Comparison of ENCODE assay signal across 1 cellular context in the genomic region with DNA sequence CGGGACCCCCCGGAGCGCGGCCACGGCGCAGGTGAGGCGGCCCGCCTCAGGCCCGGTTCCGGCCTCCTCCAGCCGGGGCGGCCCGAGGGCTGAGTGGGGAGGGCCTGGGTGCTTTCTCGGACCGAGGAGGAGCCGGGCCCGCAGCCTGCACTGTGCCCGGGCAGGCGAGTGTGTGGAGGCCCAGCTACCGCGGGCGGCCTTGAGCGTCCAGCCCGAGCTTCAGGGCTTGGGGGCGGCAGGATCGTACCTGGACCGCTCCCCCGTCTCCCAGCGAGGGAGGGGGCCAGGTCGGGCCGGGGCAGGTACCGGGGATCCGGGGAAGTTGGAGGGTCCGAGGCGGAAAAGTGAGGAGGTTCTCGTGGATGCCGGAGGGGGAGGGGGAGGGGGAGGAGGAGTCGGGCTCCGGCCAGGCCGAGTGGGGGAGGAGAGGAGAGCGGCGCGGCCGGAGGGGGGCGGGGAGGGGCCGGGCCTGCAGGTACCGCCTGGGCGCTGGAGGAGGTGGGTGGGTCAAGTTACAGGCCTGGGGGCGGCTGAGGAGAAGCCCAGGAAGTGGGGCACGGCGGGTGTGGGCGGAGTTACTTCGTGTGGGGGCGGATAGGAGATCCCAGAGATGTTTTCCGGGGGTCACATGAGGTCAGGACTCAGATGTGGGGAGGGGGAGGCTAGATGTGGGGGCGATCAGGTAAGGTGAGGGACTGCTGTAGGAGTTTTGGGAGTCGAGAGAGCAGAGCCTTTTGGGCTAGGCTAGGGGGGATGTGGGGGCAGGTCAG.
TF ChIP-seq lines count a peak whose summit lies in the region.

No MANE protein-coding gene starts in this region.

TF ChIP-seq in K562, 482 proteins besides CTCF, POLR2A, EP300 and RAD21 (continued from another document and continues in another):
- TF ChIP-seq RERE (CRISPR knock-in tag; IDR thresholded peaks at IDR 0.05; ENCODE audit: borderline replicate concordance) = 0 out of 2 replicates have a peak, but pooled peaks have one; percentile 28
- no peak for TF ChIP-seq RBM25 (IDR thresholded peaks at IDR 0.05; ENCODE audit: low read depth, low read length, severe bottlenecking)
- TF ChIP-seq SMAD4 (CRISPR knock-in tag; conservative IDR thresholded peaks at IDR 0.05) = no peak
- no peak for TF ChIP-seq ZZZ3 (IDR thresholded peaks at IDR 0.05)
- TF ChIP-seq NCOA6 (IDR thresholded peaks at IDR 0.05) = no peak; the same call in 1 of the 2 replicates
- no peak for TF ChIP-seq ZKSCAN8 (CRISPR knock-in tag; IDR thresholded peaks at IDR 0.05)
- no peak for TF ChIP-seq CBFA2T2 (conservative IDR thresholded peaks at IDR 0.05)
- TF ChIP-seq JUN (IDR thresholded peaks at IDR 0.05; ENCODE audit: borderline replicate concordance, low read depth, low read length) = no peak
- no peak for TF ChIP-seq JUN (CRISPR knock-in tag; IDR thresholded peaks at IDR 0.05; ENCODE audit: borderline replicate concordance)
- TF ChIP-seq PURB (CRISPR knock-in tag; IDR thresholded peaks at IDR 0.05; ENCODE audit: low read depth) = no peak
- TF ChIP-seq TARDBP (IDR thresholded peaks at IDR 0.05) = no peak
- TF ChIP-seq POLR2B (IDR thresholded peaks at IDR 0.05; ENCODE audit: low read depth, partially characterized antibody) = no peak
- TF ChIP-seq, protein P1, sequence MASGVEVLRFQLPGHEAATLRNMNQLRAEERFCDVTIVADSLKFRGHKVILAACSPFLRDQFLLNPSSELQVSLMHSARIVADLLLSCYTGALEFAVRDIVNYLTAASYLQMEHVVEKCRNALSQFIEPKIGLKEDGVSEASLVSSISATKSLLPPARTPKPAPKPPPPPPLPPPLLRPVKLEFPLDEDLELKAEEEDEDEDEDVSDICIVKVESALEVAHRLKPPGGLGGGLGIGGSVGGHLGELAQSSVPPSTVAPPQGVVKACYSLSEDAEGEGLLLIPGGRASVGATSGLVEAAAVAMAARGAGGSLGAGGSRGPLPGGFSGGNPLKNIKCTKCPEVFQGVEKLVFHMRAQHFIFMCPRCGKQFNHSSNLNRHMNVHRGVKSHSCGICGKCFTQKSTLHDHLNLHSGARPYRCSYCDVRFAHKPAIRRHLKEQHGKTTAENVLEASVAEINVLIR (CRISPR knock-in tag; IDR thresholded peaks at IDR 0.05) = no peak
- TF ChIP-seq ZNF695 (CRISPR knock-in tag; IDR thresholded peaks at IDR 0.05) = no peak
- TF ChIP-seq CBFA2T3 (IDR thresholded peaks at IDR 0.05) = peak; percentile 38; the same call in 1 of the 2 replicates
- TF ChIP-seq MYC (IDR thresholded peaks at IDR 0.05; ENCODE audit: low read depth, low read length) = peak; percentile 40; the same call in 1 of the 2 replicates
- no peak for TF ChIP-seq MYC (CRISPR knock-in tag; IDR thresholded peaks at IDR 0.05; ENCODE audit: borderline replicate concordance, low read depth)
- peak; percentile 83 for TF ChIP-seq DPF2 (IDR thresholded peaks at IDR 0.05)
- no peak for TF ChIP-seq ZNF224 (CRISPR knock-in tag; IDR thresholded peaks at IDR 0.05)
- TF ChIP-seq CHD1 (IDR thresholded peaks at IDR 0.05; ENCODE audit: low read length) = no peak
- no peak for TF ChIP-seq ZNF408 (CRISPR knock-in tag; IDR thresholded peaks at IDR 0.05; ENCODE audit: low read depth)
- no peak for TF ChIP-seq E2F8 (IDR thresholded peaks at IDR 0.05; ENCODE audit: low read depth, partially characterized antibody)
- no peak for TF ChIP-seq ASH1L (IDR thresholded peaks at IDR 0.05; ENCODE audit: borderline replicate concordance, low read depth, partially characterized antibody)
- TF ChIP-seq KAT8 (IDR thresholded peaks at IDR 0.05; ENCODE audit: low read depth) = no peak
- peak; percentile 74 for TF ChIP-seq SMARCE1 (IDR thresholded peaks at IDR 0.05)
- TF ChIP-seq SRSF3 (IDR thresholded peaks at IDR 0.05; ENCODE audit: insufficient read depth, low read length) = 0 out of 2 replicates have a peak, but pooled peaks have one; percentile 57
- TF ChIP-seq HNRNPUL1 (IDR thresholded peaks at IDR 0.05; ENCODE audit: low read length) = no peak
- TF ChIP-seq GABPB1 (CRISPR knock-in tag; IDR thresholded peaks at IDR 0.05) = no peak
- no peak for TF ChIP-seq ZNF707 (CRISPR knock-in tag; conservative IDR thresholded peaks at IDR 0.05)
- TF ChIP-seq ZNF77 (CRISPR knock-in tag; IDR thresholded peaks at IDR 0.05) = no peak
- peak; percentile 76 for TF ChIP-seq RBBP5 (IDR thresholded peaks at IDR 0.05; ENCODE audit: borderline replicate concordance, insufficient read depth, low read length, poor library complexity, severe bottlenecking)
- TF ChIP-seq RBM34 (IDR thresholded peaks at IDR 0.05; ENCODE audit: borderline replicate concordance, insufficient read depth, low read length) = no peak
- peak; percentile 61; the same call in 1 of the 2 replicates for TF ChIP-seq ZNF444 (CRISPR knock-in tag; IDR thresholded peaks at IDR 0.05)
- TF ChIP-seq, protein P2, sequence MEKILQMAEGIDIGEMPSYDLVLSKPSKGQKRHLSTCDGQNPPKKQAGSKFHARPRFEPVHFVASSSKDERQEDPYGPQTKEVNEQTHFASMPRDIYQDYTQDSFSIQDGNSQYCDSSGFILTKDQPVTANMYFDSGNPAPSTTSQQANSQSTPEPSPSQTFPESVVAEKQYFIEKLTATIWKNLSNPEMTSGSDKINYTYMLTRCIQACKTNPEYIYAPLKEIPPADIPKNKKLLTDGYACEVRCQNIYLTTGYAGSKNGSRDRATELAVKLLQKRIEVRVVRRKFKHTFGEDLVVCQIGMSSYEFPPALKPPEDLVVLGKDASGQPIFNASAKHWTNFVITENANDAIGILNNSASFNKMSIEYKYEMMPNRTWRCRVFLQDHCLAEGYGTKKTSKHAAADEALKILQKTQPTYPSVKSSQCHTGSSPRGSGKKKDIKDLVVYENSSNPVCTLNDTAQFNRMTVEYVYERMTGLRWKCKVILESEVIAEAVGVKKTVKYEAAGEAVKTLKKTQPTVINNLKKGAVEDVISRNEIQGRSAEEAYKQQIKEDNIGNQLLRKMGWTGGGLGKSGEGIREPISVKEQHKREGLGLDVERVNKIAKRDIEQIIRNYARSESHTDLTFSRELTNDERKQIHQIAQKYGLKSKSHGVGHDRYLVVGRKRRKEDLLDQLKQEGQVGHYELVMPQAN (IDR thresholded peaks at IDR 0.05; ENCODE audit: borderline replicate concordance) = no peak
- TF ChIP-seq, protein P3, sequence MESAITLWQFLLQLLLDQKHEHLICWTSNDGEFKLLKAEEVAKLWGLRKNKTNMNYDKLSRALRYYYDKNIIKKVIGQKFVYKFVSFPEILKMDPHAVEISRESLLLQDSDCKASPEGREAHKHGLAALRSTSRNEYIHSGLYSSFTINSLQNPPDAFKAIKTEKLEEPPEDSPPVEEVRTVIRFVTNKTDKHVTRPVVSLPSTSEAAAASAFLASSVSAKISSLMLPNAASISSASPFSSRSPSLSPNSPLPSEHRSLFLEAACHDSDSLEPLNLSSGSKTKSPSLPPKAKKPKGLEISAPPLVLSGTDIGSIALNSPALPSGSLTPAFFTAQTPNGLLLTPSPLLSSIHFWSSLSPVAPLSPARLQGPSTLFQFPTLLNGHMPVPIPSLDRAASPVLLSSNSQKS (CRISPR knock-in tag; IDR thresholded peaks at IDR 0.05) = no peak
- no peak for TF ChIP-seq ZNF76 (CRISPR knock-in tag; IDR thresholded peaks at IDR 0.05; ENCODE audit: borderline replicate concordance)
- no peak for TF ChIP-seq ZNF561 (CRISPR knock-in tag; conservative IDR thresholded peaks at IDR 0.05)
- no peak for TF ChIP-seq RBM17 (IDR thresholded peaks at IDR 0.05; ENCODE audit: borderline replicate concordance, low read depth, low read length)
- no peak for TF ChIP-seq SIX5 (IDR thresholded peaks at IDR 0.05; ENCODE audit: borderline replicate concordance in 1 of 2, insufficient read depth in 1 of 2, low read depth in 1 of 2, low read length in 2 of 2)
